16 cellular contexts compared by ENCODE assay signal in the genomic region with DNA sequence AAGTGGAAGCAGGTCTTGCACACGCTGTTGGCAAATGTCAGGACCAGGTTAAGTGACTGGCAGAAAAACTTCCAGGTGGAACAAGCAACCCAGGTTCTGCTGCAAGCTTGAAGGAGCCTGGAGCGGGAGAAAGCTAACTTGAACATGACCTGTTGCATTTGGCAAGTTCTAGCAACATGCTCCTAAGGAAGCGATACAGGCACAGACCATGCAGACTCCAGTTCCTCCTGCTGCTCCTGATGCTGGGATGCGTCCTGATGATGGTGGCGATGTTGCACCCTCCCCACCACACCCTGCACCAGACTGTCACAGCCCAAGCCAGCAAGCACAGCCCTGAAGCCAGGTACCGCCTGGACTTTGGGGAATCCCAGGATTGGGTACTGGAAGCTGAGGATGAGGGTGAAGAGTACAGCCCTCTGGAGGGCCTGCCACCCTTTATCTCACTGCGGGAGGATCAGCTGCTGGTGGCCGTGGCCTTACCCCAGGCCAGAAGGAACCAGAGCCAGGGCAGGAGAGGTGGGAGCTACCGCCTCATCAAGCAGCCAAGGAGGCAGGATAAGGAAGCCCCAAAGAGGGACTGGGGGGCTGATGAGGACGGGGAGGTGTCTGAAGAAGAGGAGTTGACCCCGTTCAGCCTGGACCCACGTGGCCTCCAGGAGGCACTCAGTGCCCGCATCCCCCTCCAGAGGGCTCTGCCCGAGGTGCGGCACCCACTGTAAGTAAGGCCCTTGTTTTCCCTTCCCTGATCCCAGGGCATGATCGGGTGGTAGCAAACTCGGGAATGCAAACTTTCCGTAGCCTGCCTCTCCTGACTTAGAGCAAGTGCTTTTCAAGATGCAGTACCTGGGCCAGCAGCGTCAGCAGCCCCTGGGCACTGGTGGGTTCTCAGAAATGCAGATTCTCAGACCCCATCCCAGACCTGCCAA. TPM values are rescaled to one million over a fixed set of nuclear protein-coding genes. Genes with fewer than 3 reads are reported as not detected.
A peak's percentile ranks its signal among the peaks of the same experiment; 100 is the strongest.
DNase-seq lines count a peak whose midpoint lies in the region; ATAC-seq and TF ChIP-seq lines count a peak whose summit lies in the region.
"Had no signal": no experiment of that assay in that cellular context is flagged by ENCODE, and none has a peak within 500 bp of the region (broad histone marks: within the 10 kb centered on the region; RNA-seq: fewer than 3 reads in every experiment).

No MANE protein-coding gene starts in this region.

- H3K4me1 ChIP-seq in upper lobe of left lung = peaks cover 21 to 29% (median 23%) of the 10 kb centered on the region in 4 donors

- H3K27me3 ChIP-seq in upper lobe of left lung = no peaks in the 10 kb centered on the region

- H3K4me3 ChIP-seq in fibroblast of pulmonary artery (replicated peaks; ENCODE audit: low read depth, low read length) (peak overlapping the region; percentile 23), upper lobe of left lung (peak overlapping the region; percentile 3 to 36 (median 23))

- intact Hi-C loops in activated naive CD4-positive, alpha-beta T cell treated with anti-CD3 and anti-CD28 coated beads for 36 hours (cut with micrococcal nuclease) = loop anchor here (5.0 kb wide), 1 partner anchor 543 kb away; no protein-coding TSS in a partner anchor

- TF ChIP-seq EP300 in upper lobe of left lung (IDR thresholded peaks at IDR 0.05) = no peak

- peaks cover 7% of the 10 kb centered on the region for H3K27me3 Mint-ChIP-seq in activated naive CD4-positive, alpha-beta T cell treated with anti-CD3 and anti-CD28 coated beads for 36 hours (ENCODE audit: low read depth)

- H3K27ac ChIP-seq in upper lobe of left lung = peak overlapping the region in 2 of 4 donors; percentile 70 to 71
- H3K27ac ChIP-seq: 22Rv1 had no signal

- TF ChIP-seq CTCF in fibroblast of pulmonary artery (IDR thresholded peaks at IDR 0.05; ENCODE audit: low read length, missing control alignments) (no peak), omental fat pad (IDR thresholded peaks at IDR 0.05) (no peak), upper lobe of left lung (IDR thresholded peaks at IDR 0.05) (no peak)

- DNase-seq in DMS79 (lab: John Stamatoyannopoulos, UW) (peak; percentile 8), DMS79 treated with DMSO at 0.1 percent for 48 hours (lab: John Stamatoyannopoulos, UW) (no peak), fibroblast of pulmonary artery (ENCODE audit: low read depth) (no peak), omental fat pad (ENCODE audit: low spot score) (no peak), upper lobe of left lung (peak in 1 of 2 donors; percentile 37), NCI-H2029 treated with DMSO at 0.1 percent for 48 hours (lab: John Stamatoyannopoulos, UW) (no peak), SIG-M5 (lab: John Stamatoyannopoulos, UW) (no peak)
- no peak for DNase-seq in activated naive CD4-positive, alpha-beta T cell treated with anti-CD3 and anti-CD28 coated beads for 36 hours
- DNase-seq: activated CD4-positive, alpha-beta T cell treated with anti-CD3 and anti-CD28 coated beads, Interleukin-2, amount 50 U/mL, for 48 hours; effector CD8-positive, alpha-beta T cell; naive thymus-derived CD8-positive, alpha-beta T cell; NK-92 treated with Interleukin-12 subunit alpha and Interleukin-12 subunit beta, amount 100 ng/mL, for 24 hours had no signal

- H3K9me3 Mint-ChIP-seq in activated naive CD4-positive, alpha-beta T cell treated with anti-CD3 and anti-CD28 coated beads for 36 hours = no peaks in the 10 kb centered on the region
- H3K9me3 Mint-ChIP-seq: activated naive CD4-positive, alpha-beta T cell treated with anti-CD3 and anti-CD28 coated beads, Interleukin-2, amount 50 U/mL, for 24 hours; naive thymus-derived CD8-positive, alpha-beta T cell; T-helper 1 cell treated with Interleukin-12 subunit alpha and Interleukin-12 subunit beta and Interleukin-4 antibody, amounts not matched to agents 30 μg/mL and 1 μg/mL, for 36 hours had no signal

- 84 to 88% methylated on average over 15 to 19 of the region's 19 CpGs for WGBS in upper lobe of left lung, 2 donors

- no peak overlapping the region for H3K27ac Mint-ChIP-seq in activated naive CD4-positive, alpha-beta T cell treated with anti-CD3 and anti-CD28 coated beads for 36 hours
- H3K27ac Mint-ChIP-seq: activated naive CD4-positive, alpha-beta T cell treated with anti-CD3 and anti-CD28 coated beads, Interleukin-2, amount 50 U/mL, for 24 hours; T-helper 1 cell treated with Interleukin-12 subunit alpha and Interleukin-12 subunit beta and Interleukin-4 antibody, amounts not matched to agents 30 μg/mL and 1 μg/mL, for 36 hours had no signal

- peaks cover 2% of the 10 kb centered on the region for H3K4me1 Mint-ChIP-seq in activated naive CD4-positive, alpha-beta T cell treated with anti-CD3 and anti-CD28 coated beads for 36 hours (ENCODE audit: low read depth)

- H3K9me3 ChIP-seq in upper lobe of left lung = no peaks in the 10 kb centered on the region

- ATAC-seq in omental fat pad (ENCODE audit: low FRiP score) = peak; percentile 30
- ATAC-seq in upper lobe of left lung (ENCODE audit: low FRiP score in 2 of 2) = no peak
- ATAC-seq: naive thymus-derived CD8-positive, alpha-beta T cell had no signal

- H3K36me3 ChIP-seq in upper lobe of left lung = peaks cover 0 to 3% (median 0%) of the 10 kb centered on the region in 4 donors

- CTCF ChIA-PET in activated naive CD4-positive, alpha-beta T cell treated with anti-CD3 and anti-CD28 coated beads for 36 hours (lab: Charles Lee) = interaction anchor here (0.7 to 9.3 kb wide), 2 partner anchors 14 to 127 kb away, joined by 3 to 74 read pairs; no protein-coding TSS in a partner anchor

- no peaks in the 10 kb centered on the region for H3K36me3 Mint-ChIP-seq in activated naive CD4-positive, alpha-beta T cell treated with anti-CD3 and anti-CD28 coated beads for 36 hours (ENCODE audit: low read depth)
- H3K36me3 Mint-ChIP-seq: activated naive CD4-positive, alpha-beta T cell treated with anti-CD3 and anti-CD28 coated beads, Interleukin-2, amount 50 U/mL, for 24 hours; naive thymus-derived CD8-positive, alpha-beta T cell had no signal

- H3K4me3 Mint-ChIP-seq in activated naive CD4-positive, alpha-beta T cell treated with anti-CD3 and anti-CD28 coated beads for 36 hours = no peak overlapping the region
- H3K4me3 Mint-ChIP-seq: activated naive CD4-positive, alpha-beta T cell treated with anti-CD3 and anti-CD28 coated beads, Interleukin-2, amount 50 U/mL, for 24 hours; naive thymus-derived CD8-positive, alpha-beta T cell; T-helper 1 cell treated with Interleukin-12 subunit alpha and Interleukin-12 subunit beta and Interleukin-4 antibody, amounts not matched to agents 30 μg/mL and 1 μg/mL, for 36 hours had no signal

- no peak for TF ChIP-seq POLR2A in upper lobe of left lung (IDR thresholded peaks at IDR 0.05)

RNA-seq across cellular contexts. Expression of a gene that starts 0.8 kb away (rescaled TPM):
- total RNA-seq in omental fat pad (100 to 1,000 TPM; 135 to 717 (median 384) TPM), upper lobe of left lung (10 to 100 TPM in 4 of 6 donors, 1 to 10 TPM in 2; 4.4 to 34.7 (median 11.2) TPM)
- not detected for total RNA-seq in activated naive CD4-positive, alpha-beta T cell treated with anti-CD3 and anti-CD28 coated beads for 36 hours
- total RNA-seq: H4; naive thymus-derived CD8-positive, alpha-beta T cell had no signal

Comparison
In these comparisons a context has a peak if more than half of its experiments do, and no peak if none do; other contexts are left out.
1. RNA of a gene that starts 0.8 kb away (total RNA-seq): 135 to 717 TPM in omental fat pad and 4.4 to 34.7 TPM in upper lobe of left lung; not detected in activated naive CD4-positive, alpha-beta T cell treated with anti-CD3 and anti-CD28 coated beads for 36 hours; every median in the first group is over 4 times any median in the second.